9 cellular contexts compared by ENCODE assay signal in genomic region chr20:31670371-31671228, GRCh38. TPM values are rescaled to one million over a fixed set of nuclear protein-coding genes. Genes with fewer than 3 reads are reported as not detected.
DNase-seq lines count a peak whose midpoint lies in the region; TF ChIP-seq lines count a peak whose summit lies in the region.
"Had no signal": no experiment of that assay in that cellular context is flagged by ENCODE, and none has a peak within 500 bp of the region (broad histone marks: within the 10 kb centered on the region; RNA-seq: fewer than 3 reads in every experiment).

No MANE protein-coding gene starts in this region.

- H3K4me2 ChIP-seq in BLaER1 (peak overlapping the region; percentile 25; the same call in 1 of the 2 replicates), neural cell (ENCODE audit: low read length) (no peak overlapping the region)

- TF ChIP-seq RAD21 in neural cell (conservative IDR thresholded peaks at IDR 0.05), result no peak

- H3K9me2 ChIP-seq in neural cell (ENCODE audit: insufficient read depth, low read length), result no peaks in the 10 kb centered on the region

- H3K36me3 ChIP-seq in BLaER1 (peaks cover 47% of the 10 kb centered on the region), esophagus squamous epithelium (peaks cover 0 to 47% (median 4%) of the 10 kb centered on the region in 3 donors), neural cell (ENCODE audit: insufficient read depth, low read length) (peaks cover 7% of the 10 kb centered on the region)

- no peak overlapping the region for H2AFZ ChIP-seq in neural cell (ENCODE audit: low read depth, low read length)

- H3K4me3 ChIP-seq in BLaER1 (no peak overlapping the region), esophagus squamous epithelium (peak overlapping the region in 1 of 4 donors; percentile 28), neural cell (ENCODE audit: low read length) (no peak overlapping the region)

- TF ChIP-seq CTCF in esophagus squamous epithelium (IDR thresholded peaks at IDR 0.05) (no peak), neural cell (IDR thresholded peaks at IDR 0.05; ENCODE audit: poor library complexity, severe bottlenecking) (no peak)

- no peak for TF ChIP-seq POLR2A in esophagus squamous epithelium (IDR thresholded peaks at IDR 0.05)

- H3K27ac ChIP-seq in BLaER1, result peak overlapping the region; percentile 86
- H3K27ac ChIP-seq in esophagus squamous epithelium, result peak overlapping the region; percentile 52 to 86 (median 84)
- H3K27ac ChIP-seq in neural cell (ENCODE audit: low read length), result no peak overlapping the region

- intact Hi-C loops in esophagus squamous epithelium (cut with DNase I), result no loop called here

- H3K4me1 ChIP-seq in BLaER1 (peaks cover 96% of the 10 kb centered on the region), esophagus squamous epithelium (peaks cover 28 to 98% (median 86%) of the 10 kb centered on the region in 3 donors)

- H3K9me3 ChIP-seq in BLaER1, result no peaks in the 10 kb centered on the region
- no peaks in the 10 kb centered on the region for H3K9me3 ChIP-seq in esophagus squamous epithelium
- H3K9me3 ChIP-seq in neural cell (ENCODE audit: low read length), result no peaks in the 10 kb centered on the region

- H3F3A ChIP-seq in neural cell (ENCODE audit: insufficient read depth, low read length, poor library complexity, severe bottlenecking), result no peaks in the 10 kb centered on the region

- H4K20me1 ChIP-seq in BLaER1, result peaks cover 7% of the 10 kb centered on the region; the same call in 1 of the 2 replicates
- no peaks in the 10 kb centered on the region for H4K20me1 ChIP-seq in neural cell (ENCODE audit: insufficient read depth)

- peaks cover 4% of the 10 kb centered on the region for H3K79me2 ChIP-seq in neural cell (replicated peaks; ENCODE audit: insufficient read depth, low read length)

- H3K27me3 ChIP-seq in BLaER1 (no peaks in the 10 kb centered on the region), esophagus squamous epithelium (no peaks in the 10 kb centered on the region), neural cell (ENCODE audit: insufficient read depth, low read depth, low read length) (no peaks in the 10 kb centered on the region)

- 66 to 83% methylated on average over 7 to 10 of the region's 10 CpGs for WGBS in esophagus squamous epithelium, 2 donors

- no peak overlapping the region for H3K9ac ChIP-seq in BLaER1
- no peak overlapping the region for H3K9ac ChIP-seq in neural cell (ENCODE audit: low read length)

- peak; percentile 29 for DNase-seq in NCI-H510A treated with DMSO at 0.1 percent for 48 hours (lab: John Stamatoyannopoulos, UW)
- no peak for DNase-seq in esophagus squamous epithelium (lab: John Stamatoyannopoulos, UW)
- DNase-seq in D341Med (ENCODE audit: low spot score), result no peak
- no peak for DNase-seq in AML-193 (lab: John Stamatoyannopoulos, UW)
- no peak for DNase-seq in UCSD-AML1 (lab: John Stamatoyannopoulos, UW; ENCODE audit: unreplicated experiment)
- DNase-seq in activated CD4-positive, CD25-positive, alpha-beta regulatory T cell treated with anti-CD3 and anti-CD28 coated beads, Interleukin-2, amount 50 U/mL, for 72 hours, result no peak
- DNase-seq: activated CD4-positive, alpha-beta T cell treated with anti-CD3 and anti-CD28 coated beads for 4 hours had no signal

- TF ChIP-seq EP300 in neural cell (conservative IDR thresholded peaks at IDR 0.05; ENCODE audit: poor library complexity, severe bottlenecking), result no peak

TF ChIP-seq in neural cell, 6 proteins besides CTCF, POLR2A, EP300 and RAD21:
- TF ChIP-seq MXI1 (conservative IDR thresholded peaks at IDR 0.05; ENCODE audit: poor library complexity, severe bottlenecking) (no peak), POLR2AphosphoS5 (IDR thresholded peaks at IDR 0.05) (peak; percentile 14)

RNA-seq across cellular contexts. Expression of gene COX4I2, which starts 32.9 kb away (rescaled TPM):
- total RNA-seq in esophagus squamous epithelium, result 1 to 10 TPM in 2 of 4 donors, under 1 TPM in 1, not detected in 1; 0.83 to 3.1 (median 2.6) TPM
- polyA plus RNA-seq in neural cell, result not detected in 2 replicates
- polyA minus RNA-seq in neural cell, result not detected in 2 replicates

RNA-seq across cellular contexts. Expression of gene BCL2L1, which starts 52.1 kb away (rescaled TPM):
- 100 to 1,000 TPM in 1 of 4 donors, 10 to 100 TPM in 3; 65.4 to 105 (median 90.1) TPM for total RNA-seq in esophagus squamous epithelium
- polyA plus RNA-seq in neural cell, result 125 and 134 TPM in 2 replicates
- polyA minus RNA-seq in neural cell, result 140 and 152 TPM in 2 replicates
